Comparison of ENCODE assay signal across 6 cellular contexts in genomic region chr14:65906948-65907347, GRCh38.
"Had no signal": no experiment of that assay in that cellular context is flagged by ENCODE, and none has a peak within 500 bp of the region (broad histone marks: within the 10 kb centered on the region; RNA-seq: fewer than 3 reads in every experiment).

No MANE protein-coding gene starts in this region.

- DNase-seq: GOT3, H9, HCEC 1CT, HFFc6, KG1 had no signal

- FAIRE-seq: H54 had no signal
